Comparison of ENCODE assay signal across 41 cellular contexts in the genomic region with DNA sequence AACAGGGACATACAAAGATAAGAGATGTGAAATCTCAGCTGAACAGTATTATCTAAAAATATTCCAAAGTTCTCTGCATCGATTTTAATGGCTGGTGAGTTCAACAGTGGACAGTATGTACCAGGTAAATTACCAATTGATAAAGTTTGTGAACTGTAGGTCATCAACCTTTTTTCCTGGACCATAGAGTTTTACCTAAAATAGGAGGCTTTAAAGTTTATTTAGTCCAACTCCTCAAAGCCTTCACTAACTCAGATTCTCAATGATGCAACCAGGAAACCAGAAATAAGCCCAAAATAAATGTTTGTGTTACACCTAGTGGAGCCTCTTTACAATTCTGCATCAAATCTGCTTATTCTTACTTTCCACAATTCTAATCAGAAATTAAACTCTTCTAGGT.
"Had no signal": no experiment of that assay in that cellular context is flagged by ENCODE, and none has a peak within 500 bp of the region (broad histone marks: within the 10 kb centered on the region; RNA-seq: fewer than 3 reads in every experiment).

No MANE protein-coding gene starts in this region.

- FAIRE-seq: astrocyte, bronchial epithelial cell had no signal

- H3K4me1 ChIP-seq: adrenal gland, ascending aorta, body of pancreas, breast epithelium had no signal

- H3K4me1 Mint-ChIP-seq: activated naive CD4-positive, alpha-beta T cell treated with anti-CD3 and anti-CD28 coated beads, Interleukin-2, amount 10 ng/mL, durations not matched to agents 7 days and 5 days; activated naive CD4-positive, alpha-beta T cell treated with anti-CD3 and anti-CD28 coated beads, Interleukin-2, amount 50 U/mL, for 24 hours; activated naive CD8-positive, alpha-beta T cell treated with anti-CD3 and anti-CD28 coated beads for 36 hours; activated naive CD8-positive, alpha-beta T cell treated with anti-CD3 and anti-CD28 coated beads, Interleukin-2, amount 10 ng/mL, durations not matched to agents 7 days and 5 days; activated naive CD8-positive, alpha-beta T cell treated with anti-CD3 and anti-CD28 coated beads, Interleukin-2, amount 50 U/mL, for 24 hours; activated T-helper 17 cell treated with anti-CD3 and anti-CD28 coated beads, Interleukin-2, amount 50 U/mL, for 72 hours; central memory CD8-positive, alpha-beta T cell had no signal

- H3K27ac ChIP-seq: adrenal gland, ascending aorta, body of pancreas, brain microvascular endothelial cell, breast epithelium, cardiac muscle cell had no signal

- H3K27me3 Mint-ChIP-seq: activated naive CD4-positive, alpha-beta T cell treated with anti-CD3 and anti-CD28 coated beads, Interleukin-2, amount 10 ng/mL, durations not matched to agents 7 days and 5 days; activated naive CD4-positive, alpha-beta T cell treated with anti-CD3 and anti-CD28 coated beads, Interleukin-2, amount 50 U/mL, for 24 hours; activated naive CD8-positive, alpha-beta T cell; activated naive CD8-positive, alpha-beta T cell treated with anti-CD3 and anti-CD28 coated beads for 36 hours; activated naive CD8-positive, alpha-beta T cell treated with anti-CD3 and anti-CD28 coated beads, Interleukin-2, amount 10 ng/mL, durations not matched to agents 7 days and 5 days; activated naive CD8-positive, alpha-beta T cell treated with anti-CD3 and anti-CD28 coated beads, Interleukin-2, amount 50 U/mL, for 24 hours; activated T-cell treated with anti-CD3 and anti-CD28 coated beads, Interleukin-2, amount 50 U/mL, for 24 hours; activated T-helper 17 cell treated with anti-CD3 and anti-CD28 coated beads, Interleukin-2, amount 50 U/mL, for 72 hours; brain; central memory CD8-positive, alpha-beta T cell had no signal

- ATAC-seq: activated naive CD4-positive, alpha-beta T cell treated with anti-CD3 and anti-CD28 coated beads, Interleukin-2, amount 50 U/mL, for 72 hours; activated naive CD8-positive, alpha-beta T cell treated with anti-CD3 and anti-CD28 coated beads, Interleukin-2, amount 50 U/mL, for 24 hours; activated T-cell treated with anti-CD3 and anti-CD28 coated beads, Interleukin-2, amount 50 U/mL, for 4 hours; activated T-cell treated with anti-CD3 and anti-CD28 coated beads, Interleukin-2, amount 50 U/mL, for 72 hours; activated T-helper 17 cell treated with anti-CD3 and anti-CD28 coated beads, Interleukin-2, amount 50 U/mL, for 72 hours; body of pancreas had no signal

- H3K4me3 Mint-ChIP-seq: activated naive CD4-positive, alpha-beta T cell treated with anti-CD3 and anti-CD28 coated beads for 36 hours; activated naive CD4-positive, alpha-beta T cell treated with anti-CD3 and anti-CD28 coated beads, Interleukin-2, amount 10 ng/mL, durations not matched to agents 7 days and 5 days; activated naive CD4-positive, alpha-beta T cell treated with anti-CD3 and anti-CD28 coated beads, Interleukin-2, amount 50 U/mL, for 24 hours; activated naive CD8-positive, alpha-beta T cell; activated naive CD8-positive, alpha-beta T cell treated with anti-CD3 and anti-CD28 coated beads for 36 hours; activated naive CD8-positive, alpha-beta T cell treated with anti-CD3 and anti-CD28 coated beads, Interleukin-2, amount 10 ng/mL, durations not matched to agents 7 days and 5 days; activated naive CD8-positive, alpha-beta T cell treated with anti-CD3 and anti-CD28 coated beads, Interleukin-2, amount 50 U/mL, for 24 hours; activated T-cell treated with anti-CD3 and anti-CD28 coated beads, Interleukin-2, amount 50 U/mL, for 24 hours; activated T-cell treated with anti-CD3 and anti-CD28 coated beads, Interleukin-2, amount 50 U/mL, for 4 hours; activated T-cell treated with anti-CD3 and anti-CD28 coated beads, Interleukin-2, amount 50 U/mL, for 72 hours; activated T-helper 1 cell treated with anti-CD3 and anti-CD28 coated beads, Interleukin-12 subunit alpha, Interleukin-12 subunit beta, Interleukin-2, Interleukin-4 antibody, amounts not matched to agents 30 ng/mL and 10 ng/mL and 1 ng/mL, durations not matched to agents 14 hours and 24 hours and 36 hours; activated T-helper 17 cell treated with anti-CD3 and anti-CD28 coated beads, Interleukin-2, amount 50 U/mL, for 72 hours; brain; central memory CD8-positive, alpha-beta T cell had no signal

- H3K36me3 ChIP-seq: breast epithelium had no signal

- H3K9me3 Mint-ChIP-seq: activated naive CD4-positive, alpha-beta T cell treated with anti-CD3 and anti-CD28 coated beads for 36 hours; activated naive CD4-positive, alpha-beta T cell treated with anti-CD3 and anti-CD28 coated beads, Interleukin-2, amount 10 ng/mL, durations not matched to agents 7 days and 5 days; activated naive CD4-positive, alpha-beta T cell treated with anti-CD3 and anti-CD28 coated beads, Interleukin-2, amount 50 U/mL, for 24 hours; activated naive CD4-positive, alpha-beta T cell treated with anti-CD3 and anti-CD28 coated beads, Interleukin-2, amount 50 U/mL, for 72 hours; activated naive CD8-positive, alpha-beta T cell treated with anti-CD3 and anti-CD28 coated beads for 36 hours; activated naive CD8-positive, alpha-beta T cell treated with anti-CD3 and anti-CD28 coated beads, Interleukin-2, amount 10 ng/mL, durations not matched to agents 7 days and 5 days; activated naive CD8-positive, alpha-beta T cell treated with anti-CD3 and anti-CD28 coated beads, Interleukin-2, amount 50 U/mL, for 24 hours; activated T-cell treated with anti-CD3 and anti-CD28 coated beads, Interleukin-2, amount 50 U/mL, for 24 hours; activated T-cell treated with anti-CD3 and anti-CD28 coated beads, Interleukin-2, amount 50 U/mL, for 4 hours; activated T-cell treated with anti-CD3 and anti-CD28 coated beads, Interleukin-2, amount 50 U/mL, for 72 hours; activated T-helper 1 cell treated with anti-CD3 and anti-CD28 coated beads, Interleukin-12 subunit alpha, Interleukin-12 subunit beta, Interleukin-2, Interleukin-4 antibody, amounts not matched to agents 30 ng/mL and 10 ng/mL and 1 ng/mL, durations not matched to agents 14 hours and 24 hours and 36 hours; activated T-helper 17 cell treated with anti-CD3 and anti-CD28 coated beads, Interleukin-2, amount 50 U/mL, for 72 hours; activated T-helper 2 cell treated with anti-CD3 and anti-CD28 coated beads, Interferon-gamma antibody, Interleukin-2, Interleukin-4, amounts not matched to agents 10 μg/mL and 5 μg/mL and 100 μg/mL, durations not matched to agents 14 hours and 24 hours and 36 hours; brain; central memory CD8-positive, alpha-beta T cell had no signal

- DNase-seq: activated effector memory CD4-positive, alpha-beta T cell treated with anti-CD3 and anti-CD28 coated beads, Interleukin-2, amount 50 U/mL, for 16 hours; activated effector memory CD4-positive, alpha-beta T cell treated with Interleukin-2 at 50 U/mL for 16 hours; activated gamma-delta T cell; activated gamma-delta T cell treated with Interleukin-2 at 50 U/mL for 16 hours; activated naive CD4-positive, alpha-beta T cell; activated naive CD4-positive, alpha-beta T cell treated with anti-CD3 and anti-CD28 coated beads for 36 hours; activated naive CD4-positive, alpha-beta T cell treated with anti-CD3 and anti-CD28 coated beads, Interleukin-2, amount 10 ng/mL, durations not matched to agents 7 days and 5 days; activated naive CD4-positive, alpha-beta T cell treated with anti-CD3 and anti-CD28 coated beads, Interleukin-2, amount 50 U/mL, for 16 hours; activated naive CD4-positive, alpha-beta T cell treated with Interleukin-2 at 50 U/mL for 16 hours; activated naive CD8-positive, alpha-beta T cell treated with anti-CD3 and anti-CD28 coated beads for 36 hours; activated naive CD8-positive, alpha-beta T cell treated with anti-CD3 and anti-CD28 coated beads, Interleukin-2, amount 10 ng/mL, durations not matched to agents 7 days and 5 days; activated naive CD8-positive, alpha-beta T cell treated with anti-CD3 and anti-CD28 coated beads, Interleukin-2, amount 50 U/mL, for 24 hours; activated T-cell treated with anti-CD3 and anti-CD28 coated beads for 4 hours; activated T-cell treated with anti-CD3 and anti-CD28 coated beads, Interleukin-2, amount 50 U/mL, for 1 hour; activated T-cell treated with anti-CD3 and anti-CD28 coated beads, Interleukin-2, amount 50 U/mL, for 24 hours; activated T-cell treated with anti-CD3 and anti-CD28 coated beads, Interleukin-2, amount 50 U/mL, for 4 hours; activated T-cell treated with anti-CD3 and anti-CD28 coated beads, Interleukin-2, amount 50 U/mL, for 48 hours; activated T-cell treated with anti-CD3 and anti-CD28 coated beads, Interleukin-2, amount 50 U/mL, for 72 hours; adrenal gland; amniotic stem cell; amygdala; anterior cingulate cortex; aorta; body of pancreas; brain microvascular endothelial cell; caudate nucleus; central memory CD4-positive, alpha-beta T cell; cerebellar nuclear complex had no signal

- H3K27me3 ChIP-seq: adrenal gland, ascending aorta, body of pancreas, brain microvascular endothelial cell, breast epithelium, cardiac muscle cell had no signal

- H3K4me3 ChIP-seq: adrenal gland, ascending aorta, body of pancreas, breast epithelium, cardiac muscle cell had no signal

- H3K9me3 ChIP-seq: adrenal gland, ascending aorta, body of pancreas, breast epithelium had no signal

- H3K27ac Mint-ChIP-seq: activated naive CD4-positive, alpha-beta T cell treated with anti-CD3 and anti-CD28 coated beads for 36 hours; activated naive CD4-positive, alpha-beta T cell treated with anti-CD3 and anti-CD28 coated beads, Interleukin-2, amount 10 ng/mL, durations not matched to agents 7 days and 5 days; activated naive CD4-positive, alpha-beta T cell treated with anti-CD3 and anti-CD28 coated beads, Interleukin-2, amount 50 U/mL, for 24 hours; activated naive CD4-positive, alpha-beta T cell treated with anti-CD3 and anti-CD28 coated beads, Interleukin-2, amount 50 U/mL, for 72 hours; activated naive CD8-positive, alpha-beta T cell; activated naive CD8-positive, alpha-beta T cell treated with anti-CD3 and anti-CD28 coated beads for 36 hours; activated naive CD8-positive, alpha-beta T cell treated with anti-CD3 and anti-CD28 coated beads, Interleukin-2, amount 10 ng/mL, durations not matched to agents 7 days and 5 days; activated naive CD8-positive, alpha-beta T cell treated with anti-CD3 and anti-CD28 coated beads, Interleukin-2, amount 50 U/mL, for 24 hours; activated T-cell treated with anti-CD3 and anti-CD28 coated beads, Interleukin-2, amount 50 U/mL, for 24 hours; activated T-cell treated with anti-CD3 and anti-CD28 coated beads, Interleukin-2, amount 50 U/mL, for 72 hours; activated T-helper 1 cell treated with anti-CD3 and anti-CD28 coated beads, Interleukin-12 subunit alpha, Interleukin-12 subunit beta, Interleukin-2, Interleukin-4 antibody, amounts not matched to agents 30 ng/mL and 10 ng/mL and 1 ng/mL, durations not matched to agents 14 hours and 24 hours and 36 hours; activated T-helper 17 cell treated with anti-CD3 and anti-CD28 coated beads, Interleukin-2, amount 50 U/mL, for 72 hours; activated T-helper 2 cell treated with anti-CD3 and anti-CD28 coated beads, Interferon-gamma antibody, Interleukin-2, Interleukin-4, amounts not matched to agents 10 μg/mL and 5 μg/mL and 100 μg/mL, durations not matched to agents 14 hours and 24 hours and 36 hours; brain had no signal
